In genomic region chr2:122804494-122804893, GRCh38 we compare ENCODE assay signal across 23 cellular contexts.
A peak's percentile ranks its signal among the peaks of the same experiment; 100 is the strongest.
DNase-seq lines count a peak whose midpoint lies in the region; ATAC-seq and TF ChIP-seq lines count a peak whose summit lies in the region.
"Had no signal": no experiment of that assay in that cellular context is flagged by ENCODE, and none has a peak within 500 bp of the region (broad histone marks: within the 10 kb centered on the region; RNA-seq: fewer than 3 reads in every experiment).

No MANE protein-coding gene starts in this region.

- no peaks in the 10 kb centered on the region for H3K4me1 ChIP-seq in RWPE2 (ENCODE audit: insufficient read depth, poor library complexity, severe bottlenecking)
- H3K4me1 ChIP-seq: BLaER1 treated with 17β-estradiol and CSF1 and Interleukin-3, amounts not matched to agents 10 nM and 100 nM; SJSA1 had no signal

- H3K36me3 Mint-ChIP-seq in activated CD4-positive, alpha-beta T cell treated with anti-CD3 and anti-CD28 coated beads, Interleukin-2, amount 10 ng/mL, durations not matched to agents 7 days and 5 days (ENCODE audit: low read depth): no peaks in the 10 kb centered on the region

- no peak overlapping the region for H3K4me3 Mint-ChIP-seq in activated CD4-positive, alpha-beta T cell treated with anti-CD3 and anti-CD28 coated beads, Interleukin-2, amount 10 ng/mL, durations not matched to agents 7 days and 5 days
- H3K4me3 Mint-ChIP-seq: CD4-positive, alpha-beta T cell; IgD-negative memory B cell had no signal

- H3K36me3 ChIP-seq in RWPE2 (ENCODE audit: low read depth): no peaks in the 10 kb centered on the region
- H3K36me3 ChIP-seq: BLaER1 treated with 17β-estradiol and CSF1 and Interleukin-3, amounts not matched to agents 10 nM and 100 nM; SJSA1 had no signal

- no peak overlapping the region for H3K4me3 ChIP-seq in RWPE2 (ENCODE audit: severe bottlenecking)
- H3K4me3 ChIP-seq: BLaER1 treated with 17β-estradiol and CSF1 and Interleukin-3, amounts not matched to agents 10 nM and 100 nM; SJSA1 had no signal

- no peaks in the 10 kb centered on the region for H3K9me3 ChIP-seq in RWPE2 (ENCODE audit: severe bottlenecking)
- H3K9me3 ChIP-seq: SJSA1 had no signal

- ATAC-seq in RWPE2 (ENCODE audit: low read depth): peak; percentile 44; the same call in 1 of the 3 replicates

- H3K27ac Mint-ChIP-seq in activated CD4-positive, alpha-beta T cell treated with anti-CD3 and anti-CD28 coated beads, Interleukin-2, amount 10 ng/mL, durations not matched to agents 7 days and 5 days: no peak overlapping the region
- H3K27ac Mint-ChIP-seq: CD4-positive, alpha-beta T cell; IgD-negative memory B cell had no signal

- no peak for TF ChIP-seq CTCF in RWPE2 (IDR thresholded peaks at IDR 0.05; ENCODE audit: poor library complexity, severe bottlenecking)

- no peaks in the 10 kb centered on the region for H3K4me1 Mint-ChIP-seq in activated CD4-positive, alpha-beta T cell treated with anti-CD3 and anti-CD28 coated beads, Interleukin-2, amount 10 ng/mL, durations not matched to agents 7 days and 5 days
- H3K4me1 Mint-ChIP-seq: IgD-negative memory B cell had no signal

- H3K27me3 Mint-ChIP-seq in activated CD4-positive, alpha-beta T cell treated with anti-CD3 and anti-CD28 coated beads, Interleukin-2, amount 10 ng/mL, durations not matched to agents 7 days and 5 days: no peaks in the 10 kb centered on the region
- H3K27me3 Mint-ChIP-seq: CD4-positive, alpha-beta T cell; IgD-negative memory B cell had no signal

- DNase-seq in EH (ENCODE audit: low read depth) (peak; percentile 5), HS-5 (ENCODE audit: low read depth) (peak; percentile 63), RWPE2 (ENCODE audit: low spot score) (no peak), hepatic stellate cell (ENCODE audit: low spot score) (peak; percentile 3), NCI-H510A treated with DMSO at 0.1 percent for 48 hours (lab: John Stamatoyannopoulos, UW) (no peak), NCI-H446 (lab: John Stamatoyannopoulos, UW) (no peak)
- no peak for DNase-seq in activated CD4-positive, alpha-beta T cell treated with anti-CD3 and anti-CD28 coated beads, Interleukin-2, amount 10 ng/mL, durations not matched to agents 7 days and 5 days
- DNase-seq: AML-193; CD4-positive, alpha-beta T cell; DMS53; H7; NCI-H1092; NCI-H1417 treated with DMSO at 0.1 percent for 48 hours; NCI-H1694 treated with DMSO at 0.1 percent for 48 hours; NCI-H2081; NCI-H226; NCI-H524; NCI-H774; Right ventricle myocardium superior had no signal

- no peak overlapping the region for H3K27ac ChIP-seq in RWPE2 (ENCODE audit: poor library complexity, severe bottlenecking)
- H3K27ac ChIP-seq: BLaER1 treated with 17β-estradiol and CSF1 and Interleukin-3, amounts not matched to agents 10 nM and 100 nM; KMS-11; SJSA1 had no signal

- H3K9me3 Mint-ChIP-seq in activated CD4-positive, alpha-beta T cell treated with anti-CD3 and anti-CD28 coated beads, Interleukin-2, amount 10 ng/mL, durations not matched to agents 7 days and 5 days: peaks cover 9% of the 10 kb centered on the region

- CTCF ChIA-PET in activated CD4-positive, alpha-beta T cell treated with anti-CD3 and anti-CD28 coated beads, Interleukin-2, amount 10 ng/mL, durations not matched to agents 7 days and 5 days (lab: Charles Lee): no interaction called here

- POLR2A ChIA-PET in activated CD4-positive, alpha-beta T cell treated with anti-CD3 and anti-CD28 coated beads, Interleukin-2, amount 10 ng/mL, durations not matched to agents 7 days and 5 days (lab: Charles Lee): no interaction called here

- H3K27me3 ChIP-seq in RWPE2 (ENCODE audit: insufficient read depth, poor library complexity, severe bottlenecking): no peaks in the 10 kb centered on the region
- H3K27me3 ChIP-seq: BLaER1 treated with 17β-estradiol and CSF1 and Interleukin-3, amounts not matched to agents 10 nM and 100 nM; SJSA1 had no signal

Comparison
In these comparisons a context has a peak if more than half of its experiments do, and no peak if none do; other contexts are left out.
1. DNase-seq: peak in EH (single experiment), HS-5 (single experiment) and hepatic stellate cell (single experiment); none in RWPE2 (single experiment), NCI-H510A treated with DMSO at 0.1 percent for 48 hours (single experiment), activated CD4-positive, alpha-beta T cell treated with anti-CD3 and anti-CD28 coated beads, Interleukin-2, amount 10 ng/mL, durations not matched to agents 7 days and 5 days (single experiment) and NCI-H446 (0 of 2).